18 cellular contexts compared by ENCODE assay signal in genomic region chr3:131655076-131655685, GRCh38.
DNase-seq lines count a peak whose midpoint lies in the region; ATAC-seq, FAIRE-seq and TF ChIP-seq lines count a peak whose summit lies in the region.
"Had no signal": no experiment of that assay in that cellular context is flagged by ENCODE, and none has a peak within 500 bp of the region (broad histone marks: within the 10 kb centered on the region; RNA-seq: fewer than 3 reads in every experiment).

No MANE protein-coding gene starts in this region.

- no peak for DNase-seq in GM12892 (ENCODE audit: insufficient read length)
- peak; percentile 70 for DNase-seq in WERI-Rb-1
- DNase-seq in foreskin keratinocyte, result peak; percentile 2 to 5
- peak; percentile 40 for DNase-seq in skeletal muscle cell (ENCODE audit: low read depth)
- no peak for DNase-seq in body of pancreas
- DNase-seq in KBM-7, result no peak
- DNase-seq in vagina (ENCODE audit: extremely low spot score in 2 of 2), result no peak
- DNase-seq: AML-193, COR-L47, DMS153, H7, MV-4-11, NCI-H1417, NCI-H2029, NCI-H2171, NCI-H510A, Peyer's patch had no signal

- intact Hi-C loops in body of pancreas (cut with DNase I), result no loop called here
- intact Hi-C loops in vagina (cut with DNase I), result no loop called here

- in situ Hi-C loops in KBM-7 (cut with MboI; ENCODE audit: low pct_unique_long_range_greater_than_20kb, low sequenced_read_pairs), result no loop called here

- peak; percentile 71 for FAIRE-seq in GM12892 (lab: Jason Lieb, UNC)

- WGBS in body of pancreas, 2 donors, result 70 to 71% methylated on average over 7 of the region's 7 CpGs

- TF ChIP-seq CTCF in WERI-Rb-1 (IDR thresholded peaks at IDR 0.05; ENCODE audit: low read depth, low read length), result no peak
- no peak for TF ChIP-seq CTCF in foreskin keratinocyte (conservative IDR thresholded peaks at IDR 0.05)
- TF ChIP-seq CTCF in body of pancreas (IDR thresholded peaks at IDR 0.05), result no peak
- TF ChIP-seq CTCF in vagina (IDR thresholded peaks at IDR 0.05), result no peak

- no peaks in the 10 kb centered on the region for H3K36me3 ChIP-seq in WERI-Rb-1
- no peaks in the 10 kb centered on the region for H3K36me3 ChIP-seq in body of pancreas (replicated peaks in 1 of 2; ENCODE audit: insufficient read depth in 1 of 2, low read depth in 2 of 2)
- no peaks in the 10 kb centered on the region for H3K36me3 ChIP-seq in vagina
- H3K36me3 ChIP-seq: Peyer's patch had no signal

- no peak overlapping the region for H3K4me3 ChIP-seq in WERI-Rb-1 (ENCODE audit: low read depth, low read length)
- H3K4me3 ChIP-seq in skeletal muscle cell (ENCODE audit: low read depth, low read length), result no peak overlapping the region
- no peak overlapping the region for H3K4me3 ChIP-seq in body of pancreas
- no peak overlapping the region for H3K4me3 ChIP-seq in vagina
- H3K4me3 ChIP-seq: Peyer's patch had no signal

- ATAC-seq in foreskin keratinocyte (no peak), body of pancreas (no peak)
- ATAC-seq: Right ventricle myocardium inferior had no signal

- H3K9me3 ChIP-seq in WERI-Rb-1 (ENCODE audit: severe bottlenecking), result no peaks in the 10 kb centered on the region
- H3K9me3 ChIP-seq in body of pancreas, result no peaks in the 10 kb centered on the region
- no peaks in the 10 kb centered on the region for H3K9me3 ChIP-seq in vagina
- H3K9me3 ChIP-seq: Peyer's patch had no signal

- H3K4me1 ChIP-seq in foreskin keratinocyte (no peaks in the 10 kb centered on the region), body of pancreas (no peaks in the 10 kb centered on the region), vagina (no peaks in the 10 kb centered on the region)
- H3K4me1 ChIP-seq: Peyer's patch had no signal

- H3K27me3 ChIP-seq in WERI-Rb-1 (ENCODE audit: insufficient read depth, low read depth, severe bottlenecking), result no peaks in the 10 kb centered on the region
- H3K27me3 ChIP-seq in foreskin keratinocyte, result no peaks in the 10 kb centered on the region
- H3K27me3 ChIP-seq in body of pancreas, result no peaks in the 10 kb centered on the region
- no peaks in the 10 kb centered on the region for H3K27me3 ChIP-seq in vagina
- H3K27me3 ChIP-seq: Peyer's patch had no signal

- peak overlapping the region; percentile 59 for H3K27ac ChIP-seq in WERI-Rb-1
- no peak overlapping the region for H3K27ac ChIP-seq in foreskin keratinocyte
- H3K27ac ChIP-seq in body of pancreas, result no peak overlapping the region
- H3K27ac ChIP-seq in vagina, result no peak overlapping the region
- H3K27ac ChIP-seq: Peyer's patch had no signal

- no peak for TF ChIP-seq POLR2A in GM12892 (IDR thresholded peaks at IDR 0.05; ENCODE audit: low read depth, low read length)
- TF ChIP-seq POLR2A in body of pancreas (IDR thresholded peaks at IDR 0.05), result no peak
- no peak for TF ChIP-seq POLR2A in vagina (IDR thresholded peaks at IDR 0.05)

Comparison
In these comparisons a context has a peak if more than half of its experiments do, and no peak if none do; other contexts are left out.
1. DNase-seq: peak in WERI-Rb-1 (single experiment), foreskin keratinocyte (2 of 2) and skeletal muscle cell (single experiment); none in GM12892 (single experiment), body of pancreas (0 of 4), KBM-7 (single experiment) and vagina (0 of 2).